Comparison of ENCODE assay signal across 8 cellular contexts in genomic region chr2:239465017-239466001, GRCh38.
DNase-seq lines count a peak whose midpoint lies in the region; ATAC-seq and TF ChIP-seq lines count a peak whose summit lies in the region.

No MANE protein-coding gene starts in this region.

- H3K36me3 ChIP-seq in lung (ENCODE audit: control insufficient read depth in 2 of 2, insufficient read depth in 2 of 2, low read length in 2 of 2): no peaks in the 10 kb centered on the region

- no peaks in the 10 kb centered on the region for H3K27me3 Mint-ChIP-seq in MCF 10A (ENCODE audit: insufficient read depth, unreplicated experiment)

- POLR2A ChIA-PET in MCF 10A (lab: Yijun Ruan, JAX): interaction anchor here (0.7 to 1.4 kb wide), 3 partner anchors 23 to 64 kb away, joined by 4 to 5 read pairs (median 4); partner anchors contain the start of gene HDAC4

- peak overlapping the region; percentile 43 for H3K27ac Mint-ChIP-seq in MCF 10A (ENCODE audit: low read depth, unreplicated experiment)

- H3K27ac ChIP-seq in lung (ENCODE audit: low read depth in 1 of 2, low read length in 1 of 2): peak overlapping the region in 1 of 2 donors; percentile 63

- peak overlapping the region; percentile 20 for H3K4me3 Mint-ChIP-seq in MCF 10A (ENCODE audit: unreplicated experiment)

- BruUV-seq in MCF 10A (replicated peaks; lab: Mats Ljungman, UMichigan): no TSS peak

- no peaks in the 10 kb centered on the region for H3K36me3 Mint-ChIP-seq in MCF 10A (ENCODE audit: insufficient read depth, unreplicated experiment)

- no peaks in the 10 kb centered on the region for H3K4me1 ChIP-seq in lung (ENCODE audit: control insufficient read depth in 2 of 2, insufficient read depth in 2 of 2, low read length in 2 of 2)

- H3K4me3 ChIP-seq in lung: no peak overlapping the region

- no peaks in the 10 kb centered on the region for H3K27me3 ChIP-seq in lung (ENCODE audit: control insufficient read depth, insufficient read depth)

- H3K9me3 ChIP-seq in lung (ENCODE audit: control insufficient read depth in 2 of 2, insufficient read depth in 1 of 2, low read length in 1 of 2): peaks cover 0 to 2% of the 10 kb centered on the region in 2 donors

- WGBS in lung, 2 donors: 56 to 66% methylated on average over 30 to 31 of the region's 31 CpGs

- ATAC-seq in lung (ENCODE audit: insufficient read depth, low FRiP score) (peak; percentile 77), GM21528 (IDR thresholded peaks at IDR 0.05; ENCODE audit: low FRiP score, unreplicated experiment) (no peak), HG03432 (IDR thresholded peaks at IDR 0.05; ENCODE audit: unreplicated experiment) (no peak), GM18511 (IDR thresholded peaks at IDR 0.05; ENCODE audit: unreplicated experiment) (no peak), GM18858 (IDR thresholded peaks at IDR 0.05; ENCODE audit: unreplicated experiment) (no peak)

- no peak for TF ChIP-seq CTCF in MCF 10A (IDR thresholded peaks at IDR 0.05; ENCODE audit: unreplicated experiment)
- no peak for TF ChIP-seq CTCF in lung (IDR thresholded peaks at IDR 0.05; ENCODE audit: control extremely low read depth, extremely low read depth)

- peaks cover 6% of the 10 kb centered on the region for H3K4me1 Mint-ChIP-seq in MCF 10A (ENCODE audit: insufficient read depth, unreplicated experiment)

- CTCF ChIA-PET in MCF 10A (lab: Yijun Ruan, JAX): no interaction called here

- H3K9me3 Mint-ChIP-seq in MCF 10A (ENCODE audit: unreplicated experiment): no peaks in the 10 kb centered on the region

- DNase-seq in ACHN (peak; percentile 87), LoVo (ENCODE audit: low spot score) (peak; percentile 58), MCF 10A (ENCODE audit: unreplicated experiment) (peak; percentile 95), lung (ENCODE audit: low spot score) (peak; percentile 75)

- in situ Hi-C loops in ACHN (cut with HindIII; ENCODE audit: low pct_ligation_motif_present, low pct_unique_long_range_greater_than_20kb, low sequenced_read_pairs): no loop called here

- intact Hi-C loops in MCF 10A (cut with micrococcal nuclease): loop anchor here (1.0 kb wide), 1 partner anchor 20 kb away; no protein-coding TSS in a partner anchor
